ENCODE assay signal across 17 cellular contexts in genomic region chr20:31811796-31812728, GRCh38. TPM values are rescaled to one million over a fixed set of nuclear protein-coding genes. Genes with fewer than 3 reads are reported as not detected.
A peak's percentile ranks its signal among the peaks of the same experiment; 100 is the strongest.
DNase-seq lines count a peak whose midpoint lies in the region; ATAC-seq, FAIRE-seq and TF ChIP-seq lines count a peak whose summit lies in the region.
"Had no signal": no experiment of that assay in that cellular context is flagged by ENCODE, and none has a peak within 500 bp of the region (broad histone marks: within the 10 kb centered on the region; RNA-seq: fewer than 3 reads in every experiment).

No MANE protein-coding gene starts in this region.

- H3K27ac Mint-ChIP-seq in astrocyte (ENCODE audit: unreplicated experiment): peak overlapping the region; percentile 8
- H3K27ac Mint-ChIP-seq: naive thymus-derived CD4-positive, alpha-beta T cell had no signal

- no peak for ATAC-seq in thoracic aorta (ENCODE audit: insufficient number of reproducible peaks, low FRiP score, low read depth)
- ATAC-seq: naive thymus-derived CD4-positive, alpha-beta T cell had no signal

- TF ChIP-seq CTCF in astrocyte (IDR thresholded peaks at IDR 0.05; ENCODE audit: insufficient read depth, low read depth, low read length) (no peak), left ventricle myocardium inferior (IDR thresholded peaks at IDR 0.05; ENCODE audit: borderline replicate concordance) (no peak), thoracic aorta (IDR thresholded peaks at IDR 0.05) (no peak)

- H3K9me3 Mint-ChIP-seq in astrocyte (ENCODE audit: unreplicated experiment): no peaks in the 10 kb centered on the region
- H3K9me3 Mint-ChIP-seq: H9; naive thymus-derived CD4-positive, alpha-beta T cell had no signal

- peaks cover 2% of the 10 kb centered on the region for H3K36me3 Mint-ChIP-seq in astrocyte (ENCODE audit: low read depth, unreplicated experiment)

- peak; percentile 45 for FAIRE-seq in astrocyte (lab: Jason Lieb, UNC)

- no peaks in the 10 kb centered on the region for H3K9me3 ChIP-seq in astrocyte (ENCODE audit: insufficient read depth, low read depth, low read length)
- no peaks in the 10 kb centered on the region for H3K9me3 ChIP-seq in left ventricle myocardium inferior (replicated peaks)
- H3K9me3 ChIP-seq in thoracic aorta: no peaks in the 10 kb centered on the region
- H3K9me3 ChIP-seq: suprapubic skin had no signal

- peak overlapping the region; percentile 16 for H3K9ac ChIP-seq in astrocyte (ENCODE audit: low read length)

- H3K27me3 ChIP-seq in astrocyte (ENCODE audit: insufficient read depth, low read length) (no peaks in the 10 kb centered on the region), left ventricle myocardium inferior (ENCODE audit: low read depth) (no peaks in the 10 kb centered on the region), thoracic aorta (replicated peaks; ENCODE audit: insufficient read depth) (no peaks in the 10 kb centered on the region)
- H3K27me3 ChIP-seq: hepatocyte, suprapubic skin had no signal

- peak overlapping the region; percentile 63 for H3K4me2 ChIP-seq in astrocyte (ENCODE audit: low read length)
- H3K4me2 ChIP-seq: hepatocyte had no signal

- H3K27ac ChIP-seq in astrocyte (ENCODE audit: low read depth, low read length) (peak overlapping the region; percentile 32), left ventricle myocardium inferior (replicated peaks) (peak overlapping the region; percentile 88), thoracic aorta (peak overlapping the region; percentile 71 to 88)
- H3K27ac ChIP-seq: 22Rv1, hepatocyte, suprapubic skin had no signal

- peaks cover 10% of the 10 kb centered on the region for H3K27me3 Mint-ChIP-seq in astrocyte (ENCODE audit: low read depth, unreplicated experiment)
- H3K27me3 Mint-ChIP-seq: naive thymus-derived CD4-positive, alpha-beta T cell had no signal

- peak; percentile 52 for DNase-seq in DMS 273 (lab: John Stamatoyannopoulos, UW; ENCODE audit: unreplicated experiment)
- DNase-seq in DMS 273 treated with DMSO at 0.1 percent for 48 hours (lab: John Stamatoyannopoulos, UW): no peak
- DNase-seq in astrocyte (ENCODE audit: low read depth): peak; percentile 87
- peak; percentile 39 for DNase-seq in left ventricle myocardium inferior
- DNase-seq in thoracic aorta (ENCODE audit: low spot score): no peak
- no peak for DNase-seq in NCI-H146 (lab: John Stamatoyannopoulos, UW)
- DNase-seq in NCI-H524 treated with DMSO at 0.1 percent for 48 hours (lab: John Stamatoyannopoulos, UW): no peak
- no peak for DNase-seq in NCI-H1105 treated with DMSO at 0.1 percent for 48 hours (lab: John Stamatoyannopoulos, UW)
- DNase-seq: central memory CD4-positive, alpha-beta T cell; DND-41; H9; naive thymus-derived CD4-positive, alpha-beta T cell; NCI-H1417; stimulated activated CD4-positive, alpha-beta T cell treated with anti-CD3 and anti-CD28 coated beads, Interleukin-4, amount 100 ng/mL, for 4 hours had no signal

- H3K36me3 ChIP-seq in astrocyte (ENCODE audit: insufficient read depth, low read length) (no peaks in the 10 kb centered on the region), left ventricle myocardium inferior (no peaks in the 10 kb centered on the region), thoracic aorta (no peaks in the 10 kb centered on the region)
- H3K36me3 ChIP-seq: suprapubic skin had no signal

- H3K79me2 ChIP-seq in astrocyte (ENCODE audit: insufficient read depth, low read length): no peaks in the 10 kb centered on the region
- H3K79me2 ChIP-seq: hepatocyte had no signal

- H4K20me1 ChIP-seq in astrocyte (ENCODE audit: insufficient read depth, low read length): no peaks in the 10 kb centered on the region

- peaks cover 36% of the 10 kb centered on the region for H3K4me1 ChIP-seq in astrocyte (ENCODE audit: insufficient read depth, low read length)
- peaks cover 57% of the 10 kb centered on the region for H3K4me1 ChIP-seq in left ventricle myocardium inferior
- H3K4me1 ChIP-seq in thoracic aorta (ENCODE audit: control insufficient read depth in 1 of 2, low read depth in 2 of 2): peaks cover 47 to 89% of the 10 kb centered on the region in 2 donors

- no peak overlapping the region for H2AFZ ChIP-seq in astrocyte (ENCODE audit: low read depth, low read length)
- H2AFZ ChIP-seq: hepatocyte had no signal

- H3K4me1 Mint-ChIP-seq in astrocyte (ENCODE audit: low read depth, unreplicated experiment): peaks cover 40% of the 10 kb centered on the region
- H3K4me1 Mint-ChIP-seq: naive thymus-derived CD4-positive, alpha-beta T cell had no signal

- no peak overlapping the region for H3K4me3 ChIP-seq in astrocyte (ENCODE audit: insufficient read depth, low read depth, low read length)
- H3K4me3 ChIP-seq in left ventricle myocardium inferior: peak overlapping the region; percentile 40
- H3K4me3 ChIP-seq in thoracic aorta: no peak overlapping the region
- H3K4me3 ChIP-seq: hepatocyte, suprapubic skin had no signal

- intact Hi-C loops in left ventricle myocardium inferior (cut with micrococcal nuclease): no loop called here

- H3K4me3 Mint-ChIP-seq in astrocyte (ENCODE audit: unreplicated experiment): peak overlapping the region; percentile 10
- H3K4me3 Mint-ChIP-seq: H9; naive thymus-derived CD4-positive, alpha-beta T cell had no signal

RNA-seq across cellular contexts. Expression of gene MYLK2, which starts 7.1 kb away (rescaled TPM):
- total RNA-seq in astrocyte (2.1 and 3.1 TPM in 2 replicates), left ventricle myocardium inferior (0.25 TPM), thoracic aorta (not detected)
- total RNA-seq: hepatocyte, suprapubic skin had no signal

RNA-seq across cellular contexts. Expression of gene FOXS1, which starts 33.3 kb away (rescaled TPM):
- total RNA-seq in astrocyte (26.0 and 37.1 TPM in 2 replicates), left ventricle myocardium inferior (1.6 TPM), thoracic aorta (10 to 100 TPM; 13.9 to 44.5 TPM)
- total RNA-seq: naive thymus-derived CD4-positive, alpha-beta T cell; suprapubic skin had no signal

RNA-seq across cellular contexts. Expression of gene DUSP15, which starts 58.3 kb away (rescaled TPM):
- 1.2 and 3.1 TPM in 2 replicates for total RNA-seq in astrocyte
- 5.1 TPM for total RNA-seq in left ventricle myocardium inferior
- total RNA-seq in thoracic aorta: 1 to 10 TPM; 3.9 to 5.6 TPM
- total RNA-seq: naive thymus-derived CD4-positive, alpha-beta T cell had no signal

RNA-seq across cellular contexts. Expression of gene TTLL9, which starts 58.4 kb away (rescaled TPM):
- total RNA-seq in astrocyte (0.34 and 0.41 TPM in 2 replicates), left ventricle myocardium inferior (0.05 TPM), thoracic aorta (not detected)
- total RNA-seq: hepatocyte; naive thymus-derived CD4-positive, alpha-beta T cell had no signal

Comparison
In these comparisons a context has a peak if more than half of its experiments do, and no peak if none do; other contexts are left out.
1. DNase-seq: peak in DMS 273 (single experiment), astrocyte (single experiment) and left ventricle myocardium inferior (single experiment); none in DMS 273 treated with DMSO at 0.1 percent for 48 hours (single experiment), thoracic aorta (single experiment), NCI-H146 (single experiment), NCI-H524 treated with DMSO at 0.1 percent for 48 hours (single experiment) and NCI-H1105 treated with DMSO at 0.1 percent for 48 hours (single experiment).
2. H3K27ac ChIP-seq: peak in every context shown above with its lines; median percentile 88 in left ventricle myocardium inferior; 80 in thoracic aorta; 32 in astrocyte.